Comparison of ENCODE assay signal across 22 cellular contexts in the genomic region with DNA sequence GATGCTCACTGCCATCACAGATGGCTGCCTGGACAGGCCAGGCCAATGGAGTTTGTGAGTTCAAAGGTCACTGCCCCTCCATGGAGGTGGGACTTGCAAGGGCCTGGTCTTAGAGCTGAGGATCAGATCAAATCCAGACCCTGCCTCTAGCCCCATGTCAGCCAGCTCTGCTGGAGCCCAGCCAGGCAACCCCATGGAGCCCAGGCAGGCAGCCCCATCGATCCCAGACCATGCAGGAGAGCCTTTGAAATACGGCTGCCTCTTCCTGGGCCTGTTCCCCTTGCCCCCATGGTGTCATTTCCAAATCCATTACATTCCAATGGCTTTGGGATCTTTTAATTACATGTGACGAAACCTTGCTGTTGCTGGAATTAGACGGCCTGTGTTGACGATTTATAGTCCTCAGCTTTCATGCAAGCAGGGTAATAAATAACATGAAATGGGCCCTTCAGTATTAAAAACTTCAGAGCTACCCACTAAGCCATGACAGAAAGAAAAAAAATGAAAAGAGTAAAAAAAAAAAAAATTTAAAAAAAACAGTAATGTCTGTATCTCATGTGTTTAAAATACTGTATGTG.
"Had no signal": no experiment of that assay in that cellular context is flagged by ENCODE, and none has a peak within 500 bp of the region (broad histone marks: within the 10 kb centered on the region; RNA-seq: fewer than 3 reads in every experiment).

No MANE protein-coding gene starts in this region.

- H3K79me2 ChIP-seq: hepatocyte had no signal

- H2AFZ ChIP-seq: hepatocyte had no signal

- H3K27me3 Mint-ChIP-seq: dendritic cell treated with granulocyte-macrophage colony-stimulating factor and Interleukin-4, amounts not matched to agents 40 ng/mL and 50 ng/mL, for 4 days had no signal

- H3K36me3 ChIP-seq: esophagus squamous epithelium, neutrophil, stomach, thoracic aorta, transverse colon had no signal

- H3K4me1 ChIP-seq: esophagus squamous epithelium, psoas muscle, stomach, transverse colon had no signal

- DNase-seq: cerebellar nuclear complex; effector memory CD8-positive, alpha-beta T cell; esophagus squamous epithelium; foreskin melanocyte; head of caudate nucleus; left colon; mammary epithelial cell; midbrain; psoas muscle; retina; stimulated activated CD4-positive, alpha-beta T cell treated with anti-CD3 and anti-CD28 coated beads, Interleukin-2, amount 100 ng/mL, for 24 hours; stimulated activated CD4-positive, alpha-beta T cell treated with anti-CD3 and anti-CD28 coated beads, Interleukin-4, amount 100 ng/mL, for 4 hours; stimulated activated naive CD4-positive, alpha-beta T cell; stomach; substantia nigra; transverse colon had no signal

- H3K27ac Mint-ChIP-seq: dendritic cell treated with granulocyte-macrophage colony-stimulating factor and Interleukin-4, amounts not matched to agents 40 ng/mL and 50 ng/mL, for 4 days; effector memory CD8-positive, alpha-beta T cell; natural killer cell treated with Interleukin-12 subunit alpha and Interleukin-12 subunit beta and Interleukin-15 and Interleukin-18, amount 100 ng/mL, for 72 hours had no signal

- H3K27ac ChIP-seq: esophagus squamous epithelium, neutrophil, psoas muscle, stomach, transverse colon had no signal

- H3K4me3 ChIP-seq: esophagus squamous epithelium, hepatocyte, psoas muscle, stomach, thoracic aorta, transverse colon had no signal

- H3K4me3 Mint-ChIP-seq: dendritic cell treated with granulocyte-macrophage colony-stimulating factor and Interleukin-4, amounts not matched to agents 40 ng/mL and 50 ng/mL, for 4 days; effector memory CD8-positive, alpha-beta T cell; natural killer cell treated with Interleukin-12 subunit alpha and Interleukin-12 subunit beta and Interleukin-15 and Interleukin-18, amount 100 ng/mL, for 72 hours had no signal

- ATAC-seq: effector memory CD8-positive, alpha-beta T cell; left colon; natural killer cell treated with Interleukin-12 subunit alpha and Interleukin-12 subunit beta and Interleukin-15 and Interleukin-18, amount 100 ng/mL, for 72 hours; psoas muscle; sciatic nerve had no signal

- H3K4me2 ChIP-seq: hepatocyte had no signal

- H3K9me3 ChIP-seq: neutrophil, psoas muscle had no signal

- H3K27me3 ChIP-seq: hepatocyte, neutrophil, stomach, transverse colon had no signal
